ENCODE assay signal across 8 cellular contexts in the genomic region with DNA sequence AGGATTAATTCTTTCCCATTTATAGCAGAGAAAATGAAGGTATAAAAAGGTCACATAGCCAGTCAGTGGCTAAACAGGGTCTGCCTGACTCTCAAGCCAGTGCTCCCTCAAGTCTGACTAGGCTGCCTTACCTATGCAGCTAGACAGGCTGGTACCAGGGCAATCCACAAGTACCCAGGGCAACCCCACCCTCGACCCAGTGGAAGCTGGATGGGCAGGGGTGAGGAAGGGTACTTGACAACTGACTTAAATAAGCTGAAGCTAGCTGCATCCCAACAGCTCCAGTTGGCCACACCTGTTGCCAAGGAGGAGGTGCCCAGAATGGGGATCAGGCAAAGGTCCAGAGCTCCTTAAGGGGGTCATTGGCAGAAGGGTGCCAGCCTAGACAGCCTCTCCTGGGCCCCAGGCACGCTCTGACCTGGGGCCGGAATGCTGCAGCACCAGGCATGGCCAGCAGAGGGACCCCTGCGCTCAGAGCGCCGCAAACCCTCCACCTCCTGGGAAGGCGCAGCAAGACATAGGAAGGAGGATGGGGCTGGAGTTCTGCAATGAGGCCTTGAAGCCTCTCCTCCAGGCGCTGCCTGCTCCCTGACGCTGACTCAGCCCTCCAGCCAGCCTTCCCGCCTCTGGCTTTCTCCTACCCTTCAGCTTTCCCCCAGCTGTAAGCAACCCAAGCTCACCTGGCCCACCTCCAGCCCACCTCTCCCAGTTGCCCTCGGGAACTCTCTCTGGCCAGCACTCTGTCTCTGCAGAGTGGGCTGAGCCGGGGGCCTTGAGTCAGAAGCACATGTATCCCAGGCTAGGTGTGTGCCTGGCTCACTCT. TPM values are rescaled to one million over a fixed set of nuclear protein-coding genes. Genes with fewer than 3 reads are reported as not detected.
DNase-seq lines count a peak whose midpoint lies in the region; ATAC-seq and TF ChIP-seq lines count a peak whose summit lies in the region.

No MANE protein-coding gene starts in this region.

- peaks cover 2% of the 10 kb centered on the region for H3K27me3 ChIP-seq in BJ (ENCODE audit: control insufficient read depth, insufficient read depth, low read length)
- H3K27me3 ChIP-seq in GM23338 (ENCODE audit: insufficient read depth), result no peaks in the 10 kb centered on the region

- H3K79me2 ChIP-seq in GM23338 (replicated peaks; ENCODE audit: insufficient read depth), result no peaks in the 10 kb centered on the region

- CTCF ChIA-PET in BJ (lab: Yijun Ruan, JAX), result interaction anchor here (0.5 to 6.1 kb wide), 33 partner anchors 10 to 898 kb away, joined by 3 to 70 read pairs (median 7); a partner anchor contains a TSS
- CTCF ChIA-PET in activated CD4-positive, alpha-beta memory T cell treated with anti-CD3 and anti-CD28 coated beads, Interleukin-2, amount 10 ng/mL, durations not matched to agents 7 days and 5 days (lab: Charles Lee), result interaction anchor here (0.6 to 3.4 kb wide), 25 partner anchors 9 to 394 kb away, joined by 3 to 17 read pairs (median 4); a partner anchor contains a TSS

- no peaks in the 10 kb centered on the region for H3F3A ChIP-seq in GM23338 (replicated peaks; ENCODE audit: low read depth)

- no peaks in the 10 kb centered on the region for H4K20me1 ChIP-seq in GM23338 (replicated peaks; ENCODE audit: insufficient read depth)

- H3K4me1 ChIP-seq in GM23338 (ENCODE audit: insufficient read depth), result peaks cover 8% of the 10 kb centered on the region; the same call in 1 of the 2 replicates

- peak overlapping the region; percentile 52; the same call in 1 of the 2 replicates for H2AFZ ChIP-seq in GM23338

- POLR2A ChIA-PET in BJ (lab: Charles Lee), result no interaction called here
- POLR2A ChIA-PET in activated CD4-positive, alpha-beta memory T cell treated with anti-CD3 and anti-CD28 coated beads, Interleukin-2, amount 10 ng/mL, durations not matched to agents 7 days and 5 days (lab: Charles Lee), result no interaction called here

- H3K36me3 Mint-ChIP-seq in GM23338 (ENCODE audit: low read depth), result peaks cover 8% of the 10 kb centered on the region; the same call in 1 of the 3 replicates
- H3K36me3 Mint-ChIP-seq in activated CD4-positive, alpha-beta memory T cell treated with anti-CD3 and anti-CD28 coated beads, Interleukin-2, amount 10 ng/mL, durations not matched to agents 7 days and 5 days (ENCODE audit: low read depth), result no peaks in the 10 kb centered on the region

- peak overlapping the region; percentile 83 for H3K27ac Mint-ChIP-seq in GM23338
- H3K27ac Mint-ChIP-seq in activated CD4-positive, alpha-beta memory T cell treated with anti-CD3 and anti-CD28 coated beads, Interleukin-2, amount 10 ng/mL, durations not matched to agents 7 days and 5 days, result no peak overlapping the region

- peak; percentile 86 for ATAC-seq in GM23338
- no peak for ATAC-seq in GM21390 (IDR thresholded peaks at IDR 0.05; ENCODE audit: unreplicated experiment)

- no peak overlapping the region for H3K27ac ChIP-seq in GM23338 (ENCODE audit: low read depth)

- H3K4me3 ChIP-seq in BJ (ENCODE audit: low read depth, low read length) (no peak overlapping the region), GM23338 (peak overlapping the region; percentile 15; the same call in 1 of the 2 replicates)

- 0 out of 2 replicates have a peak overlapping the region, but pooled peaks have one; percentile 38 for H3K4me2 ChIP-seq in GM23338

- no peaks in the 10 kb centered on the region for H3K9me2 ChIP-seq in GM23338 (ENCODE audit: insufficient read depth)

- H3K9me3 Mint-ChIP-seq in GM23338, result no peaks in the 10 kb centered on the region
- H3K9me3 Mint-ChIP-seq in activated CD4-positive, alpha-beta memory T cell treated with anti-CD3 and anti-CD28 coated beads, Interleukin-2, amount 10 ng/mL, durations not matched to agents 7 days and 5 days, result no peaks in the 10 kb centered on the region

- H3K4me3 Mint-ChIP-seq in GM23338, result no peak overlapping the region
- H3K4me3 Mint-ChIP-seq in activated CD4-positive, alpha-beta memory T cell treated with anti-CD3 and anti-CD28 coated beads, Interleukin-2, amount 10 ng/mL, durations not matched to agents 7 days and 5 days, result no peak overlapping the region

- TF ChIP-seq CTCF in BJ (IDR thresholded peaks at IDR 0.05; ENCODE audit: insufficient read depth, low read depth, low read length) (peak; percentile 99), GM23338 (conservative IDR thresholded peaks at IDR 0.05; ENCODE audit: low read depth in 2 of 2) (peak; percentile 83 to 97)

- peaks cover 15% of the 10 kb centered on the region for H3K4me1 Mint-ChIP-seq in GM23338
- no peaks in the 10 kb centered on the region for H3K4me1 Mint-ChIP-seq in activated CD4-positive, alpha-beta memory T cell treated with anti-CD3 and anti-CD28 coated beads, Interleukin-2, amount 10 ng/mL, durations not matched to agents 7 days and 5 days

- DNase-seq in BJ (ENCODE audit: low read depth) (peak; percentile 37), GM23338 (ENCODE audit: low spot score) (peak; percentile 90), NCI-H526 treated with DMSO at 0.1 percent for 48 hours (lab: John Stamatoyannopoulos, UW) (peak; percentile 27), lung microvascular endothelial cell (ENCODE audit: low read depth in 2 of 2) (peak; percentile 54 to 70)
- peak; percentile 66 for DNase-seq in activated CD4-positive, alpha-beta memory T cell treated with anti-CD3 and anti-CD28 coated beads, Interleukin-2, amount 10 ng/mL, durations not matched to agents 7 days and 5 days
- DNase-seq in effector CD4-positive, alpha-beta T cell, result peak; percentile 41
- DNase-seq in stimulated activated CD8-positive, alpha-beta memory T cell treated with anti-CD3 and anti-CD28 coated beads, Interleukin-12 subunit alpha, Interleukin-12 subunit beta, amount 100 ng/mL, for 1 hour (ENCODE audit: low read depth), result peak; percentile 41

- H3K36me3 ChIP-seq in BJ (ENCODE audit: control insufficient read depth, insufficient read depth, low read length), result no peaks in the 10 kb centered on the region; the same call in 1 of the 2 replicates
- H3K36me3 ChIP-seq in GM23338 (ENCODE audit: insufficient read depth), result no peaks in the 10 kb centered on the region

- peaks cover 8% of the 10 kb centered on the region for H3K27me3 Mint-ChIP-seq in GM23338 (ENCODE audit: insufficient read depth, low read depth, poor library complexity)
- H3K27me3 Mint-ChIP-seq in activated CD4-positive, alpha-beta memory T cell treated with anti-CD3 and anti-CD28 coated beads, Interleukin-2, amount 10 ng/mL, durations not matched to agents 7 days and 5 days, result peaks cover 2% of the 10 kb centered on the region

TF ChIP-seq in GM23338, 12 proteins besides CTCF, POLR2A, EP300 and RAD21:
- TF ChIP-seq JUNB (IDR thresholded peaks at IDR 0.05; ENCODE audit: unreplicated experiment) (no peak), ZNF331 (CRISPR knock-in tag; IDR thresholded peaks at IDR 0.05; ENCODE audit: low read depth) (no peak)

RNA-seq across cellular contexts. Expression of a gene that starts 28.9 kb away (rescaled TPM):
- polyA plus RNA-seq in BJ (2011; rRNA removed) (3.1 and 5.3 TPM in 2 replicates), GM23338 (2016; fragmentation: Nextera tagmentation; extraction: Ambion mirVana) (7.2 and 7.8 TPM in 2 replicates)
- polyA minus RNA-seq in BJ (2011; rRNA and poly(A)+ RNA removed), result 4.5 and 6.4 TPM in 2 replicates
- 20.7 and 21.0 TPM in 2 replicates for total RNA-seq in GM23338 (2014; rRNA removed; shearing (Covaris generic))
- under 1 TPM; 0.48 to 0.65 TPM for total RNA-seq in activated CD4-positive, alpha-beta memory T cell treated with anti-CD3 and anti-CD28 coated beads, Interleukin-2, amount 10 ng/mL, durations not matched to agents 7 days and 5 days
- under 0.01 TPM in 2 replicates for total RNA-seq in lung microvascular endothelial cell

RNA-seq across cellular contexts. Expression of a gene that starts 31.5 kb away (rescaled TPM):
- polyA plus RNA-seq in BJ (2011; rRNA removed) (not detected in 2 replicates), GM23338 (2016; fragmentation: Nextera tagmentation; extraction: Ambion mirVana) (not detected in 2 replicates)
- polyA minus RNA-seq in BJ (2011; rRNA and poly(A)+ RNA removed), result not detected in 2 replicates
- total RNA-seq in GM23338 (2014; rRNA removed; shearing (Covaris generic)), result not detected in 2 replicates
- not detected for total RNA-seq in activated CD4-positive, alpha-beta memory T cell treated with anti-CD3 and anti-CD28 coated beads, Interleukin-2, amount 10 ng/mL, durations not matched to agents 7 days and 5 days
- under 0.01 TPM in 1 of 2 replicates, not detected in the other for total RNA-seq in lung microvascular endothelial cell

RNA-seq across cellular contexts. Expression of a gene that starts 45.5 kb away (rescaled TPM):
- polyA plus RNA-seq in BJ (2011; rRNA removed) (4.6 and 7.9 TPM in 2 replicates), GM23338 (2016; fragmentation: Nextera tagmentation; extraction: Ambion mirVana) (5.6 and 7.4 TPM in 2 replicates)
- polyA minus RNA-seq in BJ (2011; rRNA and poly(A)+ RNA removed), result 3.7 and 4.9 TPM in 2 replicates
- total RNA-seq in GM23338 (2014; rRNA removed; shearing (Covaris generic)), result 4.2 and 6.6 TPM in 2 replicates
- not detected for total RNA-seq in activated CD4-positive, alpha-beta memory T cell treated with anti-CD3 and anti-CD28 coated beads, Interleukin-2, amount 10 ng/mL, durations not matched to agents 7 days and 5 days
- total RNA-seq in lung microvascular endothelial cell, result 0.60 and 0.87 TPM in 2 replicates

Comparison
In these comparisons a context has a peak if more than half of its experiments do, and no peak if none do; other contexts are left out.
1. DNase-seq: peak in every context shown above with its lines; median percentile 90 in GM23338; 66 in activated CD4-positive, alpha-beta memory T cell treated with anti-CD3 and anti-CD28 coated beads, Interleukin-2, amount 10 ng/mL, durations not matched to agents 7 days and 5 days; 62 in lung microvascular endothelial cell; 41 in effector CD4-positive, alpha-beta T cell; 41 in stimulated activated CD8-positive, alpha-beta memory T cell treated with anti-CD3 and anti-CD28 coated beads, Interleukin-12 subunit alpha, Interleukin-12 subunit beta, amount 100 ng/mL, for 1 hour; 37 in BJ; 27 in NCI-H526 treated with DMSO at 0.1 percent for 48 hours.
2. RNA of a gene that starts 28.9 kb away (total RNA-seq): 20.7 to 21.0 TPM in GM23338; 0.48 to 0.65 TPM in activated CD4-positive, alpha-beta memory T cell treated with anti-CD3 and anti-CD28 coated beads, Interleukin-2, amount 10 ng/mL, durations not matched to agents 7 days and 5 days and under 0.01 TPM in lung microvascular endothelial cell; every median in the first group is over 10 times any median in the second.